In the genomic region with DNA sequence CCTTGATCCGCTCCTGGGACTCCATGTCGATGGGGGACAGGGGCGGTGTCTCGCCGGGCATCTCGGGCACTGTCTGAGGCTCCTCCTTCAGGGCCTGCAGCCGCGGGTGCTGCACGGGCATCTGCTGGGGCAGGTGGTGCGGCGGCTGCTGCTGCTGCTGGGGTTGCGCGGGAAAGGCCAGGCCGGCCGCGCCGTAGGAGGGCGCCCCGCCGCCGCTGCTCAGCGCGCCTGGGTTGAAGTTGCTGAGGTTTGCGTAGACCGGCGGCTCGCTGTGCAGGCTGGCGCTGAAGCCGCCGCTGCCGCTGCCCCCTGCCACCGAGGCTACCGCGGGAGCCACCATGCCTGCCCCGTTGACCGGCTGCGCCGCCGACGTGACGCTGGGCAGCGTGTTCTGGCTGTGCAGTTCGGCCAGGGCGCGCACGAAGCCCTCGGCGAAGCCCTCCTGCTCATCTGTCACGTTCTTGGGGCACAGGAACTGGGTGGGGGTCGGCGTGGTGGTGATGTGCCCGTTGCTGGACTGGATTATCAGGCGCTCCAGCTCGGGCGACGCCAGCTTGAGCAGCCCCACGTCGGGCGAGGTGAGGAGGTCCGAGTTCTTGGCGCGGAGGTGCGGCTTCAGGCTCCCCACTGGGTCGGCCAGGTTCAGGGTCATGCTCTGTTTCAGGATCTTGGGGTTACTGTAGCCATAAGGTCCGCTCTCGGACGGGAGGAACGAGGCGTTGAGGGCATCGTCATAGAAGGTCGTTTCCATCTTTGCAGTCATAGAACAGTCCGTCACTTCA, we compare ENCODE assay signal across 8 cellular contexts. TPM values are rescaled to one million over a fixed set of nuclear protein-coding genes. Genes with fewer than 3 reads are reported as not detected.
A peak's percentile ranks its signal among the peaks of the same experiment; 100 is the strongest.
DNase-seq lines count a peak whose midpoint lies in the region; ATAC-seq, FAIRE-seq and TF ChIP-seq lines count a peak whose summit lies in the region.

No MANE protein-coding gene starts in this region.

- no TSS peak for BruUV-seq in PC-3 (replicated peaks; lab: Mats Ljungman, UMichigan)

- peak; percentile 22 for TF ChIP-seq CTCF in D721Med (IDR thresholded peaks at IDR 0.05; ENCODE audit: insufficient read depth, missing control alignments)
- 0 out of 2 replicates have a peak, but pooled peaks have one; percentile 28 for TF ChIP-seq CTCF in PC-3 (conservative IDR thresholded peaks at IDR 0.05; ENCODE audit: low read depth, low read length)
- TF ChIP-seq CTCF in foreskin keratinocyte (conservative IDR thresholded peaks at IDR 0.05) = peak; percentile 28

- H3K4me1 ChIP-seq in PC-3 (ENCODE audit: insufficient read depth, low read length) (peaks cover 27% of the 10 kb centered on the region), foreskin keratinocyte (peaks cover 17% of the 10 kb centered on the region), neuron (ENCODE audit: insufficient read depth, low read length) (peaks cover 20% of the 10 kb centered on the region)

- H4K20me1 ChIP-seq in PC-3 (ENCODE audit: low read length) = peaks cover 38% of the 10 kb centered on the region

- H3K9me3 ChIP-seq in PC-3 (ENCODE audit: low read length) (no peaks in the 10 kb centered on the region), neuron (ENCODE audit: low read length) (no peaks in the 10 kb centered on the region)

- no peaks in the 10 kb centered on the region for H3K27me3 ChIP-seq in PC-3 (ENCODE audit: low read length)
- H3K27me3 ChIP-seq in foreskin keratinocyte = no peaks in the 10 kb centered on the region
- H3K27me3 ChIP-seq in neuron (ENCODE audit: insufficient read depth, low read length) = no peaks in the 10 kb centered on the region

- POLR2A ChIA-PET in HEK293T (lab: Yijun Ruan, JAX) = interaction anchor here (0.7 to 2.4 kb wide), 9 partner anchors 9 to 234 kb away, joined by 3 to 20 read pairs (median 7); no protein-coding TSS in a partner anchor
- POLR2A ChIA-PET in PC-3 (lab: Charles Lee; ENCODE audit: unreplicated experiment) = interaction anchor here (0.7 kb wide), 1 partner anchor 27 kb away, joined by 3 read pairs; no protein-coding TSS in a partner anchor

- H3K4me3 ChIP-seq in PC-3 (ENCODE audit: low read length) = peak overlapping the region; percentile 76
- peak overlapping the region; percentile 98 for H3K4me3 ChIP-seq in neuron (ENCODE audit: low read length)

- no peaks in the 10 kb centered on the region for H3K9me2 ChIP-seq in PC-3 (replicated peaks; ENCODE audit: low read length)

- no peaks in the 10 kb centered on the region for H3F3A ChIP-seq in PC-3 (ENCODE audit: low read length, unreplicated experiment)

- FAIRE-seq in D721Med (lab: Jason Lieb, UNC) = no peak

- H2AFZ ChIP-seq in PC-3 (ENCODE audit: low read length) = no peak overlapping the region
- H2AFZ ChIP-seq in neuron (ENCODE audit: low read depth, low read length) = no peak overlapping the region

- H3K36me3 ChIP-seq in PC-3 (ENCODE audit: low read depth, low read length) = peaks cover 7% of the 10 kb centered on the region
- peaks cover 7% of the 10 kb centered on the region for H3K36me3 ChIP-seq in neuron (ENCODE audit: insufficient read depth, low read length)

- CTCF ChIA-PET in HEK293T (lab: Yijun Ruan, JAX) (no interaction called here), PC-3 (lab: Charles Lee) (no interaction called here)

- H3K27ac ChIP-seq in PC-3 (ENCODE audit: low read length) (peak overlapping the region; percentile 41; the same call in 1 of the 2 replicates), foreskin keratinocyte (peak overlapping the region; percentile 88), substantia nigra (ENCODE audit: low read depth, low read length, poor library complexity, severe bottlenecking) (peak overlapping the region; percentile 99)

- ATAC-seq in PC-3 (peak; percentile 2), foreskin keratinocyte (no peak), HG02870 (IDR thresholded peaks at IDR 0.05; ENCODE audit: unreplicated experiment) (no peak)

- DNase-seq in D721Med (ENCODE audit: insufficient read length, low spot score) (peak; percentile 23), HEK293T (ENCODE audit: extremely low spot score) (peak; percentile 44), PC-3 (peak; percentile 45), activated gamma-delta T cell (lab: John Stamatoyannopoulos, UW) (peak; percentile 28), foreskin keratinocyte (peak in 1 of 2 donors; percentile 48), substantia nigra (lab: John Stamatoyannopoulos, UW) (peak in 45 of 49 donors; percentile 17 to 78 (median 55))

- peak overlapping the region; percentile 84 for H3K4me2 ChIP-seq in PC-3 (ENCODE audit: low read length)

- H3K9ac ChIP-seq in PC-3 (ENCODE audit: low read length) = peak overlapping the region; percentile 81

- peaks cover 42% of the 10 kb centered on the region for H3K79me2 ChIP-seq in PC-3 (ENCODE audit: low read length)

- intact Hi-C loops in PC-3 (cut with micrococcal nuclease) = loop anchor here (5.0 to 10.0 kb wide), 4 partner anchors 242 to 812 kb away; no protein-coding TSS in a partner anchor

TF ChIP-seq in HEK293T, 16 proteins besides CTCF, POLR2A, EP300 and RAD21:
- TF ChIP-seq FOXK2 (IDR thresholded peaks at IDR 0.05) = no peak
- TF ChIP-seq LEF1 (IDR thresholded peaks at IDR 0.05; ENCODE audit: borderline replicate concordance) = peak; percentile 79
- peak; percentile 85 for TF ChIP-seq L3MBTL2 (conservative IDR thresholded peaks at IDR 0.05)
- TF ChIP-seq ZNF384 (IDR thresholded peaks at IDR 0.05) = no peak
- TF ChIP-seq CTBP1 (IDR thresholded peaks at IDR 0.05; ENCODE audit: borderline replicate concordance) = peak; percentile 27; the same call in 1 of the 2 replicates
- peak; percentile 90; the same call in 1 of the 2 replicates for TF ChIP-seq HDGF (IDR thresholded peaks at IDR 0.05; ENCODE audit: borderline replicate concordance)

RNA-seq across cellular contexts. Expression of a gene that starts 1.3 kb away (rescaled TPM):
- total RNA-seq in PC-3 (2014; rRNA removed) (73.6 and 95.1 TPM in 2 replicates), foreskin keratinocyte (54.8 and 56.1 TPM in 2 replicates)
- 39.9 and 43.7 TPM in 2 replicates for polyA plus RNA-seq in foreskin keratinocyte

Comparison
In these comparisons a context has a peak if more than half of its experiments do, and no peak if none do; other contexts are left out.
1. H3K27ac ChIP-seq: peak in every context shown above with its lines; median percentile 99 in substantia nigra; 88 in foreskin keratinocyte; 41 in PC-3.